In genomic region chr13:26785845-26786630, GRCh38 we compare ENCODE assay signal across 9 cellular contexts. TPM values are rescaled to one million over a fixed set of nuclear protein-coding genes. Genes with fewer than 3 reads are reported as not detected.
DNase-seq lines count a peak whose midpoint lies in the region; ATAC-seq and TF ChIP-seq lines count a peak whose summit lies in the region.
"Had no signal": no experiment of that assay in that cellular context is flagged by ENCODE, and none has a peak within 500 bp of the region (broad histone marks: within the 10 kb centered on the region; RNA-seq: fewer than 3 reads in every experiment).

No MANE protein-coding gene starts in this region.

- CTCF ChIA-PET in A673 (lab: Charles Lee): no interaction called here
- CTCF ChIA-PET in naive thymus-derived CD4-positive, alpha-beta T cell (lab: Charles Lee): no interaction called here

- H3K27ac ChIP-seq in A673 (ENCODE audit: low read depth, low read length, poor library complexity, severe bottlenecking): no peak overlapping the region
- H3K27ac ChIP-seq in naive thymus-derived CD4-positive, alpha-beta T cell (ENCODE audit: low read depth, low read length): peak overlapping the region; percentile 22

- no TSS peak for BruUV-seq in A673 (replicated peaks; lab: Mats Ljungman, UMichigan)

- H3K4me1 Mint-ChIP-seq in naive thymus-derived CD4-positive, alpha-beta T cell: peaks cover 4 to 34% (median 23%) of the 10 kb centered on the region in 7 donors

- DNase-seq in A673 (ENCODE audit: low spot score) (peak; percentile 56), H7 (peak; percentile 48), RPMI8226 (peak; percentile 2), AG20443 (ENCODE audit: low spot score) (no peak), NCI-H2081 treated with DMSO at 0.1 percent for 48 hours (lab: John Stamatoyannopoulos, UW) (no peak)
- peak; percentile 9 for DNase-seq in activated naive CD8-positive, alpha-beta T cell treated with anti-CD3 and anti-CD28 coated beads, Interleukin-2, amount 50 U/mL, for 16 hours (ENCODE audit: low read depth, low spot score)
- DNase-seq in naive thymus-derived CD4-positive, alpha-beta T cell: peak; percentile 22 to 76 (median 62)

- no peaks in the 10 kb centered on the region for H3K9me3 ChIP-seq in A673 (ENCODE audit: low read depth, low read length, poor library complexity, severe bottlenecking)
- no peaks in the 10 kb centered on the region for H3K9me3 ChIP-seq in naive thymus-derived CD4-positive, alpha-beta T cell (ENCODE audit: control insufficient read depth in 2 of 3, low read length in 3 of 3)

- H3K27ac Mint-ChIP-seq in naive thymus-derived CD4-positive, alpha-beta T cell: peak overlapping the region in 7 of 9 donors; percentile 6 to 91 (median 77)

- TF ChIP-seq CTCF in A673 (conservative IDR thresholded peaks at IDR 0.05; ENCODE audit: low read depth, low read length): no peak

- no peaks in the 10 kb centered on the region for H3K4me1 ChIP-seq in A673 (ENCODE audit: insufficient read depth, low read length, poor library complexity, severe bottlenecking)
- H3K4me1 ChIP-seq in naive thymus-derived CD4-positive, alpha-beta T cell (ENCODE audit: control insufficient read depth in 2 of 2, insufficient read depth in 2 of 2, low read length in 2 of 2): peaks cover 9 to 16% of the 10 kb centered on the region in 2 donors

- no peaks in the 10 kb centered on the region for H3K36me3 Mint-ChIP-seq in naive thymus-derived CD4-positive, alpha-beta T cell

- H3K9me3 Mint-ChIP-seq in naive thymus-derived CD4-positive, alpha-beta T cell: peaks cover 0 to 7% (median 0%) of the 10 kb centered on the region in 11 donors

- H3K36me3 ChIP-seq in A673 (ENCODE audit: insufficient read depth, low read length, poor library complexity, severe bottlenecking) (no peaks in the 10 kb centered on the region), H7 (replicated peaks; ENCODE audit: control insufficient read depth, insufficient read depth, low read length) (no peaks in the 10 kb centered on the region)
- no peaks in the 10 kb centered on the region for H3K36me3 ChIP-seq in naive thymus-derived CD4-positive, alpha-beta T cell (ENCODE audit: control insufficient read depth in 2 of 3, insufficient read depth in 3 of 3, low read length in 3 of 3)

- H3K27me3 ChIP-seq in A673 (replicated peaks; ENCODE audit: insufficient read depth, low read depth, low read length, poor library complexity) (peaks cover 8% of the 10 kb centered on the region), H7 (ENCODE audit: control insufficient read depth, insufficient read depth, low read length) (peaks cover 2% of the 10 kb centered on the region)
- no peaks in the 10 kb centered on the region for H3K27me3 ChIP-seq in naive thymus-derived CD4-positive, alpha-beta T cell (ENCODE audit: control insufficient read depth in 2 of 2, insufficient read depth in 2 of 2, low read length in 2 of 2)

- POLR2A ChIA-PET in A673 (lab: Charles Lee; ENCODE audit: low non-redundant PET): no interaction called here
- POLR2A ChIA-PET in naive thymus-derived CD4-positive, alpha-beta T cell (lab: Charles Lee): interaction anchor here (0.6 kb wide), 1 partner anchor 1602 kb away, joined by 4 read pairs; no protein-coding TSS in a partner anchor

- peaks cover 6 to 18% (median 8%) of the 10 kb centered on the region in 5 donors for H3K27me3 Mint-ChIP-seq in naive thymus-derived CD4-positive, alpha-beta T cell

- peak overlapping the region; percentile 74 to 94 (median 87) for H3K4me3 Mint-ChIP-seq in naive thymus-derived CD4-positive, alpha-beta T cell

- intact Hi-C loops in A673 (cut with micrococcal nuclease; ENCODE audit: unreplicated experiment): no loop called here
- intact Hi-C loops in naive thymus-derived CD4-positive, alpha-beta T cell (cut with micrococcal nuclease): loop anchor here in 1 of 2 donors (2.0 to 10.0 kb wide), 2 partner anchors 79 to 601 kb away; no protein-coding TSS in a partner anchor

- ATAC-seq in naive thymus-derived CD4-positive, alpha-beta T cell: peak; percentile 80
- ATAC-seq in GM21825 (IDR thresholded peaks at IDR 0.05; ENCODE audit: unreplicated experiment): no peak

- no peak overlapping the region for H3K4me3 ChIP-seq in A673 (ENCODE audit: low read depth, low read length, poor library complexity, severe bottlenecking)
- H3K4me3 ChIP-seq in H7 (ENCODE audit: insufficient read depth, low read depth, low read length): peak overlapping the region; percentile 56
- H3K4me3 ChIP-seq in naive thymus-derived CD4-positive, alpha-beta T cell (ENCODE audit: low read length): peak overlapping the region; percentile 63

RNA-seq across cellular contexts. Expression of gene GPR12, which starts 25.5 kb away (rescaled TPM):
- total RNA-seq in A673 (2021): not detected in 2 replicates
- total RNA-seq in H7 (2014; rRNA removed; shearing (Covaris generic)): not detected in 2 replicates
- not detected for total RNA-seq in naive thymus-derived CD4-positive, alpha-beta T cell
- polyA plus RNA-seq in naive thymus-derived CD4-positive, alpha-beta T cell: not detected
- total RNA-seq: astrocyte had no signal

Comparison
In these comparisons a context has a peak if more than half of its experiments do, and no peak if none do; other contexts are left out.
1. DNase-seq: peak in A673 (single experiment), H7 (single experiment), RPMI8226 (single experiment), activated naive CD8-positive, alpha-beta T cell treated with anti-CD3 and anti-CD28 coated beads, Interleukin-2, amount 50 U/mL, for 16 hours (single experiment) and naive thymus-derived CD4-positive, alpha-beta T cell (9 of 9); none in AG20443 (single experiment) and NCI-H2081 treated with DMSO at 0.1 percent for 48 hours (single experiment).